Comparison of ENCODE assay signal across 22 cellular contexts in genomic region chr18:76262956-76263955, GRCh38.
A peak's percentile ranks its signal among the peaks of the same experiment; 100 is the strongest.
DNase-seq lines count a peak whose midpoint lies in the region; ATAC-seq lines count a peak whose summit lies in the region.
"Had no signal": no experiment of that assay in that cellular context is flagged by ENCODE, and none has a peak within 500 bp of the region (broad histone marks: within the 10 kb centered on the region; RNA-seq: fewer than 3 reads in every experiment).

No MANE protein-coding gene starts in this region.

- WGBS in GM23248 (ENCODE audit: low coverage in 1 of 2, low lambda C conversion rate in 2 of 2, missing lambda C conversion rate in 2 of 2), 2 experiments = 21% methylated on average over 19 to 21 of the region's 21 CpGs

- H3K36me3 ChIP-seq in GM23248 (ENCODE audit: low read depth) (no peaks in the 10 kb centered on the region), iPS-18a (ENCODE audit: control insufficient read depth, low read depth, low read length) (no peaks in the 10 kb centered on the region)

- H4K20me1 ChIP-seq in GM23248 (ENCODE audit: insufficient read depth) = no peaks in the 10 kb centered on the region

- no peak overlapping the region for H3K4me3 ChIP-seq in GM23248
- peak overlapping the region; percentile 42 for H3K4me3 ChIP-seq in iPS-18a (ENCODE audit: low read length)
- H3K4me3 ChIP-seq: testis had no signal

- no peak overlapping the region for H3K27ac ChIP-seq in GM23248
- H3K27ac ChIP-seq in iPS-18a (ENCODE audit: low read length) = no peak overlapping the region
- H3K27ac ChIP-seq: RWPE1 had no signal

- H2AFZ ChIP-seq in GM23248 = no peak overlapping the region

- H3K27me3 ChIP-seq in GM23248 (replicated peaks; ENCODE audit: insufficient read depth) (peaks cover 3% of the 10 kb centered on the region), iPS-18a (ENCODE audit: control insufficient read depth, insufficient read depth, low read length) (no peaks in the 10 kb centered on the region)
- H3K27me3 ChIP-seq: testis had no signal

- no peaks in the 10 kb centered on the region for H3K79me2 ChIP-seq in GM23248 (ENCODE audit: insufficient read depth)

- no peaks in the 10 kb centered on the region for H3F3A ChIP-seq in GM23248 (ENCODE audit: insufficient read depth)

- no peak overlapping the region for H3K9ac ChIP-seq in GM23248
- no peak overlapping the region for H3K9ac ChIP-seq in iPS-18a (ENCODE audit: low read length)

- H3K9me2 ChIP-seq in GM23248 (ENCODE audit: insufficient read depth) = no peaks in the 10 kb centered on the region

- DNase-seq in GM23248 (peak; percentile 8), NCI-H146 (lab: John Stamatoyannopoulos, UW) (peak; percentile 83), retina (peak; percentile 66), DMS79 (lab: John Stamatoyannopoulos, UW) (no peak), NCI-H2029 treated with DMSO at 0.1 percent for 48 hours (lab: John Stamatoyannopoulos, UW) (no peak), NCI-H82 treated with DMSO at 0.1 percent for 48 hours (lab: John Stamatoyannopoulos, UW; ENCODE audit: unreplicated experiment) (no peak)
- DNase-seq: activated CD4-positive, alpha-beta T cell treated with anti-CD3 and anti-CD28 coated beads, Interleukin-2, amount 50 U/mL, for 48 hours; activated CD4-positive, CD25-positive, alpha-beta regulatory T cell; activated naive CD4-positive, alpha-beta T cell treated with anti-CD3 and anti-CD28 coated beads, Interleukin-2, amount 10 ng/mL, durations not matched to agents 7 days and 5 days; amniotic stem cell; CD8-positive, alpha-beta memory T cell; DMS 273 treated with DMSO at 0.1 percent for 48 hours; midbrain; natural killer cell; NCI-H187; posterior cingulate gyrus; stimulated activated naive CD4-positive, alpha-beta T cell; T-helper 1 cell; testis had no signal

- ATAC-seq in GM19023 (IDR thresholded peaks at IDR 0.05; ENCODE audit: unreplicated experiment) = no peak
- ATAC-seq: natural killer cell had no signal

- no peaks in the 10 kb centered on the region for H3K9me3 ChIP-seq in GM23248 (ENCODE audit: low read depth)
- no peaks in the 10 kb centered on the region for H3K9me3 ChIP-seq in iPS-18a (ENCODE audit: control insufficient read depth, low read depth, low read length)
- H3K9me3 ChIP-seq: testis had no signal

- in situ Hi-C loops in GM23248 (cut with MboI) = loop anchor here (25.0 kb wide), 1 partner anchor 1601 kb away; no protein-coding TSS in a partner anchor

- no peak overlapping the region for H3K4me2 ChIP-seq in GM23248 (ENCODE audit: unreplicated experiment)

- H3K4me1 ChIP-seq in GM23248 (ENCODE audit: insufficient read depth) (0 out of 2 replicates have a peak, but pooled peaks cover 1% of the 10 kb centered on the region), iPS-18a (ENCODE audit: control insufficient read depth, low read depth, low read length) (peaks cover 39% of the 10 kb centered on the region)

Comparison
In these comparisons a context has a peak if more than half of its experiments do, and no peak if none do; other contexts are left out.
1. DNase-seq: peak in GM23248 (single experiment), NCI-H146 (single experiment) and retina (single experiment); none in DMS79 (single experiment), NCI-H2029 treated with DMSO at 0.1 percent for 48 hours (single experiment) and NCI-H82 treated with DMSO at 0.1 percent for 48 hours (single experiment).